Comparison of ENCODE assay signal across 16 cellular contexts in the genomic region with DNA sequence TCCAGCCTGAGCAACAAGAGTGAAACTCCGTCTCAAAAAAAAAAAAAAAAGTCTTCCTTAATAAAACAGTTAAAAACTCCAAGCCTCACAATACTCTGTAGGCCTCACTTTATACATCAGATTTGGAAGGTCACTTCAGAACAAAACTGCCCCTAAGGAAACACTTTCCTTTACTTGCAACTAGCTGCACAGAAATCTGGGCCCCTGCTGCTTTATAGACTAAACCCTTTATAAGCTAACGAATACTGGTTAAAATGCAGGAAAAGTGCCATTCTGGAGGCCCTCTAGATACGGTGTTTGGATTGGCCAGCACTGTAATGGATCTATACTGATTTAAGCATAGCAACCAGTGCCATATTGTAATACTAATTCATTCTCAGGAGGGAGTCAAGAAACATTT. TPM values are rescaled to one million over a fixed set of nuclear protein-coding genes. Genes with fewer than 3 reads are reported as not detected.
DNase-seq lines count a peak whose midpoint lies in the region; ATAC-seq and TF ChIP-seq lines count a peak whose summit lies in the region.
"Had no signal": no experiment of that assay in that cellular context is flagged by ENCODE, and none has a peak within 500 bp of the region (broad histone marks: within the 10 kb centered on the region; RNA-seq: fewer than 3 reads in every experiment).

No MANE protein-coding gene starts in this region.

- H3K9me3 ChIP-seq in CD4-positive, alpha-beta T cell (ENCODE audit: control insufficient read depth, low read length) = no peaks in the 10 kb centered on the region
- H3K9me3 ChIP-seq in gastrocnemius medialis = no peaks in the 10 kb centered on the region
- H3K9me3 ChIP-seq: A549, BLaER1 had no signal

- no peaks in the 10 kb centered on the region for H3K36me3 ChIP-seq in gastrocnemius medialis

- peaks cover 6% of the 10 kb centered on the region for H3K27me3 Mint-ChIP-seq in CD4-positive, alpha-beta T cell
- H3K27me3 Mint-ChIP-seq in T-cell = peaks cover 2 to 4% of the 10 kb centered on the region in 2 donors
- H3K27me3 Mint-ChIP-seq in natural killer cell treated with Interleukin-12 subunit alpha and Interleukin-12 subunit beta and Interleukin-15 and Interleukin-18, amount 100 ng/mL, for 72 hours = peaks cover 2 to 3% of the 10 kb centered on the region in 2 donors

- H3K27ac ChIP-seq in CD4-positive, alpha-beta T cell (ENCODE audit: low read depth, low read length) = no peak overlapping the region
- peak overlapping the region; percentile 83 to 93 (median 86) for H3K27ac ChIP-seq in gastrocnemius medialis
- H3K27ac ChIP-seq: A549, BLaER1 had no signal

- POLR2A ChIA-PET in CD4-positive, alpha-beta T cell (lab: Charles Lee) = interaction anchor here (1.9 to 3.0 kb wide), 2 partner anchors 9 to 11 kb away, joined by 7 to 56 read pairs; a partner anchor contains a TSS
- POLR2A ChIA-PET in T-cell (lab: Charles Lee) = interaction anchor here in 1 of 2 donors (1.2 kb wide), 1 partner anchor 9 kb away, joined by 5 read pairs; no protein-coding TSS in a partner anchor

- H3K27ac Mint-ChIP-seq in CD4-positive, alpha-beta T cell = no peak overlapping the region
- no peak overlapping the region for H3K27ac Mint-ChIP-seq in T-cell
- no peak overlapping the region for H3K27ac Mint-ChIP-seq in natural killer cell treated with Interleukin-12 subunit alpha and Interleukin-12 subunit beta and Interleukin-15 and Interleukin-18, amount 100 ng/mL, for 72 hours
- H3K27ac Mint-ChIP-seq: H9, HFFc6 had no signal

- no peaks in the 10 kb centered on the region for H3K9me3 Mint-ChIP-seq in CD4-positive, alpha-beta T cell
- H3K9me3 Mint-ChIP-seq in T-cell = no peaks in the 10 kb centered on the region
- no peaks in the 10 kb centered on the region for H3K9me3 Mint-ChIP-seq in natural killer cell treated with Interleukin-12 subunit alpha and Interleukin-12 subunit beta and Interleukin-15 and Interleukin-18, amount 100 ng/mL, for 72 hours
- H3K9me3 Mint-ChIP-seq: H9, HFFc6 had no signal

- H3K4me3 Mint-ChIP-seq in CD4-positive, alpha-beta T cell = peak overlapping the region; percentile 80
- H3K4me3 Mint-ChIP-seq in T-cell = peak overlapping the region in 2 of 3 donors; percentile 60 to 95
- no peak overlapping the region for H3K4me3 Mint-ChIP-seq in natural killer cell treated with Interleukin-12 subunit alpha and Interleukin-12 subunit beta and Interleukin-15 and Interleukin-18, amount 100 ng/mL, for 72 hours
- H3K4me3 Mint-ChIP-seq: HFFc6 had no signal

- intact Hi-C loops in CD4-positive, alpha-beta T cell (cut with DNase I, micrococcal nuclease) = no loop called here
- intact Hi-C loops in gastrocnemius medialis (cut with DNase I; ENCODE audit: low total_unique reads) (no loop called here), left cardiac atrium (cut with DNase I) (no loop called here)

- H3K4me1 ChIP-seq in gastrocnemius medialis = peaks cover 15 to 27% of the 10 kb centered on the region in 2 donors
- H3K4me1 ChIP-seq: BLaER1 had no signal

- no peak for TF ChIP-seq CTCF in CD4-positive, alpha-beta T cell (IDR thresholded peaks at IDR 0.05)
- TF ChIP-seq CTCF in gastrocnemius medialis (IDR thresholded peaks at IDR 0.05 in 4 of 5, conservative IDR thresholded peaks at IDR 0.05 in 1 of 5) = no peak

- no peak for DNase-seq in CD4-positive, alpha-beta T cell
- DNase-seq in T-cell = no peak
- peak; percentile 34 for DNase-seq in natural killer cell treated with Interleukin-12 subunit alpha and Interleukin-12 subunit beta and Interleukin-15 and Interleukin-18, amount 100 ng/mL, for 72 hours (ENCODE audit: low spot score)
- DNase-seq in gastrocnemius medialis = no peak
- no peak for DNase-seq in activated CD4-positive, alpha-beta T cell treated with anti-CD3 and anti-CD28 coated beads for 48 hours
- DNase-seq in HK-2 (ENCODE audit: unreplicated experiment) = no peak
- DNase-seq in left cardiac atrium = no peak
- DNase-seq: COR-L47, DND-41, GDM1, GOT3, H9, HFFc6 had no signal

- TF ChIP-seq POLR2A in gastrocnemius medialis (IDR thresholded peaks at IDR 0.05) = no peak

- peaks cover 12% of the 10 kb centered on the region for H3K36me3 Mint-ChIP-seq in CD4-positive, alpha-beta T cell (ENCODE audit: low read depth)
- H3K36me3 Mint-ChIP-seq in T-cell = no peaks in the 10 kb centered on the region
- no peaks in the 10 kb centered on the region for H3K36me3 Mint-ChIP-seq in natural killer cell treated with Interleukin-12 subunit alpha and Interleukin-12 subunit beta and Interleukin-15 and Interleukin-18, amount 100 ng/mL, for 72 hours

- no peak for ATAC-seq in CD4-positive, alpha-beta T cell (ENCODE audit: poor library complexity)
- ATAC-seq in T-cell (replicated peaks in 1 of 4) (no peak), gastrocnemius medialis (no peak), left cardiac atrium (no peak)
- ATAC-seq in natural killer cell treated with Interleukin-12 subunit alpha and Interleukin-12 subunit beta and Interleukin-15 and Interleukin-18, amount 100 ng/mL, for 72 hours = no peak
- ATAC-seq: A549, K562 had no signal

- CTCF ChIA-PET in CD4-positive, alpha-beta T cell (lab: Charles Lee) = interaction anchor here (0.6 to 1.9 kb wide), 3 partner anchors 19 to 1531 kb away, joined by 3 to 5 read pairs (median 4); no protein-coding TSS in a partner anchor
- CTCF ChIA-PET in T-cell (lab: Charles Lee) = interaction anchor here (0.6 kb wide), 2 partner anchors 36 to 348 kb away, joined by 3 read pairs; no protein-coding TSS in a partner anchor

- H3K4me3 ChIP-seq in gastrocnemius medialis = no peak overlapping the region
- H3K4me3 ChIP-seq: A549, BLaER1, K562 had no signal

- H3K4me1 Mint-ChIP-seq in CD4-positive, alpha-beta T cell (ENCODE audit: low read depth) = peaks cover 9% of the 10 kb centered on the region
- peaks cover 10 to 13% (median 11%) of the 10 kb centered on the region in 3 donors for H3K4me1 Mint-ChIP-seq in T-cell
- peaks cover 11 to 15% of the 10 kb centered on the region in 2 donors for H3K4me1 Mint-ChIP-seq in natural killer cell treated with Interleukin-12 subunit alpha and Interleukin-12 subunit beta and Interleukin-15 and Interleukin-18, amount 100 ng/mL, for 72 hours (ENCODE audit: low read depth in 2 of 2)

- no peaks in the 10 kb centered on the region for H3K27me3 ChIP-seq in CD4-positive, alpha-beta T cell (ENCODE audit: control insufficient read depth, insufficient read depth, low read length)
- no peaks in the 10 kb centered on the region for H3K27me3 ChIP-seq in gastrocnemius medialis

- in situ Hi-C loops in gastrocnemius medialis (cut with MboI; ENCODE audit: low sequenced_read_pairs in 4 of 4) = no loop called here

RNA-seq across cellular contexts. Expression of a gene that starts 1.5 kb away (rescaled TPM):
- total RNA-seq in CD4-positive, alpha-beta T cell = 1 to 10 TPM; 1.0 to 1.3 TPM
- 1 to 10 TPM in 3 of 5 donors, under 1 TPM in 2; 0.66 to 1.4 (median 1.2) TPM for total RNA-seq in T-cell
- under 1 TPM in 1 of 2 donors, not detected in 1; 0.25 TPM for total RNA-seq in natural killer cell treated with Interleukin-12 subunit alpha and Interleukin-12 subunit beta and Interleukin-15 and Interleukin-18, amount 100 ng/mL, for 72 hours
- 1 to 10 TPM in 3 of 4 donors, under 1 TPM in 1; 0.61 to 2.3 (median 1.2) TPM for total RNA-seq in gastrocnemius medialis
- 1 to 10 TPM; 1.1 to 3.2 TPM for total RNA-seq in left cardiac atrium
- total RNA-seq: HFFc6, K562 had no signal

RNA-seq across cellular contexts. Expression of a gene that starts 6.2 kb away (rescaled TPM):
- not detected for total RNA-seq in CD4-positive, alpha-beta T cell
- 1 to 10 TPM in 1 of 5 donors, under 1 TPM in 3, not detected in 1; 0.21 to 1.1 (median 0.34) TPM for total RNA-seq in T-cell
- 1 to 10 TPM in 1 of 2 donors, under 1 TPM in 1; 0.36 to 1.4 TPM for total RNA-seq in natural killer cell treated with Interleukin-12 subunit alpha and Interleukin-12 subunit beta and Interleukin-15 and Interleukin-18, amount 100 ng/mL, for 72 hours
- 1 to 10 TPM; 1.2 to 7.1 (median 4.3) TPM for total RNA-seq in gastrocnemius medialis
- total RNA-seq in left cardiac atrium = 1 to 10 TPM; 5.6 to 5.9 TPM

RNA-seq across cellular contexts. Expression of a gene that starts 9.3 kb away (rescaled TPM):
- total RNA-seq in CD4-positive, alpha-beta T cell = 10 to 100 TPM; 12.3 to 12.6 TPM
- 10 to 100 TPM; 23.3 to 62.2 (median 59.9) TPM for total RNA-seq in T-cell
- 100 to 1,000 TPM in 1 of 2 donors, 10 to 100 TPM in 1; 91.6 to 109 TPM for total RNA-seq in natural killer cell treated with Interleukin-12 subunit alpha and Interleukin-12 subunit beta and Interleukin-15 and Interleukin-18, amount 100 ng/mL, for 72 hours
- 100 to 1,000 TPM; 117 to 197 (median 154) TPM for total RNA-seq in gastrocnemius medialis
- total RNA-seq in left cardiac atrium = 10 to 100 TPM; 50.1 to 51.5 TPM

RNA-seq across cellular contexts. Expression of a gene that starts 14.1 kb away (rescaled TPM):
- not detected for total RNA-seq in CD4-positive, alpha-beta T cell
- total RNA-seq in T-cell = not detected
- total RNA-seq in natural killer cell treated with Interleukin-12 subunit alpha and Interleukin-12 subunit beta and Interleukin-15 and Interleukin-18, amount 100 ng/mL, for 72 hours = not detected
- total RNA-seq in gastrocnemius medialis = not detected
- total RNA-seq in left cardiac atrium = not detected
- total RNA-seq: H9, HFFc6, K562 had no signal

RNA-seq across cellular contexts. Expression of a gene that starts 23.7 kb away (rescaled TPM):
- not detected for total RNA-seq in CD4-positive, alpha-beta T cell
- not detected for total RNA-seq in T-cell
- total RNA-seq in natural killer cell treated with Interleukin-12 subunit alpha and Interleukin-12 subunit beta and Interleukin-15 and Interleukin-18, amount 100 ng/mL, for 72 hours = not detected
- under 1 TPM in 1 of 4 donors, not detected in 3; 0.20 TPM for total RNA-seq in gastrocnemius medialis
- under 1 TPM in 1 of 2 donors, not detected in 1; 0.24 TPM for total RNA-seq in left cardiac atrium
- total RNA-seq: H9, HFFc6 had no signal
